9 cellular contexts compared by ENCODE assay signal in genomic region chr6:110476046-110476849, GRCh38. TPM values are rescaled to one million over a fixed set of nuclear protein-coding genes. Genes with fewer than 3 reads are reported as not detected.
DNase-seq lines count a peak whose midpoint lies in the region; ATAC-seq and TF ChIP-seq lines count a peak whose summit lies in the region.
"Had no signal": no experiment of that assay in that cellular context is flagged by ENCODE, and none has a peak within 500 bp of the region (broad histone marks: within the 10 kb centered on the region; RNA-seq: fewer than 3 reads in every experiment).

TSS of gene SLC22A16 (minus strand) at chr6:110476613. CDS start at chr6:110476574, 39 bp downstream.

- H3K27ac Mint-ChIP-seq in osteocyte (ENCODE audit: unreplicated experiment), result no peak within 1 kb of the TSS

- no peaks in the 10 kb centered on the region for H3K9me3 Mint-ChIP-seq in osteocyte (ENCODE audit: unreplicated experiment)

- no peaks in the 10 kb centered on the region for H3K36me3 Mint-ChIP-seq in osteocyte (ENCODE audit: unreplicated experiment)

- H3K4me1 Mint-ChIP-seq in osteocyte (ENCODE audit: unreplicated experiment), result no peaks in the 10 kb centered on the region

- peaks cover 9% of the 10 kb centered on the region for H3K27me3 Mint-ChIP-seq in osteocyte (ENCODE audit: unreplicated experiment)

- H3K4me3 ChIP-seq in epithelial cell of esophagus (ENCODE audit: low read length), result peak within 1 kb of the TSS; percentile 21
- H3K4me3 ChIP-seq: GM12878 had no signal

- no peak for TF ChIP-seq CTCF in epithelial cell of esophagus (IDR thresholded peaks at IDR 0.05; ENCODE audit: insufficient read depth, low read depth, low read length, missing control alignments)
- TF ChIP-seq CTCF in omental fat pad (IDR thresholded peaks at IDR 0.05), result no peak
- no peak for TF ChIP-seq CTCF in osteocyte (IDR thresholded peaks at IDR 0.05)

- no peak within 1 kb of the TSS for H3K4me3 Mint-ChIP-seq in osteocyte (ENCODE audit: unreplicated experiment)

- DNase-seq in CD1c-positive myeloid dendritic cell (ENCODE audit: extremely low spot score) (peak; percentile 43), NCI-H524 (lab: John Stamatoyannopoulos, UW) (peak; percentile 57 to 70), epithelial cell of esophagus (ENCODE audit: low read depth) (no peak), omental fat pad (ENCODE audit: low spot score) (no peak), GOT3 (lab: John Stamatoyannopoulos, UW) (no peak), NCI-H128 (lab: John Stamatoyannopoulos, UW; ENCODE audit: unreplicated experiment) (no peak), pons (ENCODE audit: low spot score) (no peak), osteocyte (ENCODE audit: extremely low spot score, unreplicated experiment) (no peak)

- ATAC-seq in omental fat pad (ENCODE audit: low FRiP score), result peak; percentile 43
- ATAC-seq: GM12878 had no signal

RNA-seq across cellular contexts. Expression of gene SLC22A16, which starts in this region (rescaled TPM):
- total RNA-seq in omental fat pad (1 to 10 TPM in 1 of 4 donors, under 1 TPM in 2, not detected in 1; 0.82 to 4.2 (median 0.84) TPM), osteocyte (not detected in 2 replicates)
- total RNA-seq: GM12878 had no signal

Comparison
In these comparisons a context has a peak if more than half of its experiments do, and no peak if none do; other contexts are left out.
1. DNase-seq: peak in CD1c-positive myeloid dendritic cell (single experiment) and NCI-H524 (2 of 2); none in epithelial cell of esophagus (single experiment), omental fat pad (single experiment), GOT3 (single experiment), NCI-H128 (single experiment), pons (single experiment) and osteocyte (single experiment).